In the genomic region with DNA sequence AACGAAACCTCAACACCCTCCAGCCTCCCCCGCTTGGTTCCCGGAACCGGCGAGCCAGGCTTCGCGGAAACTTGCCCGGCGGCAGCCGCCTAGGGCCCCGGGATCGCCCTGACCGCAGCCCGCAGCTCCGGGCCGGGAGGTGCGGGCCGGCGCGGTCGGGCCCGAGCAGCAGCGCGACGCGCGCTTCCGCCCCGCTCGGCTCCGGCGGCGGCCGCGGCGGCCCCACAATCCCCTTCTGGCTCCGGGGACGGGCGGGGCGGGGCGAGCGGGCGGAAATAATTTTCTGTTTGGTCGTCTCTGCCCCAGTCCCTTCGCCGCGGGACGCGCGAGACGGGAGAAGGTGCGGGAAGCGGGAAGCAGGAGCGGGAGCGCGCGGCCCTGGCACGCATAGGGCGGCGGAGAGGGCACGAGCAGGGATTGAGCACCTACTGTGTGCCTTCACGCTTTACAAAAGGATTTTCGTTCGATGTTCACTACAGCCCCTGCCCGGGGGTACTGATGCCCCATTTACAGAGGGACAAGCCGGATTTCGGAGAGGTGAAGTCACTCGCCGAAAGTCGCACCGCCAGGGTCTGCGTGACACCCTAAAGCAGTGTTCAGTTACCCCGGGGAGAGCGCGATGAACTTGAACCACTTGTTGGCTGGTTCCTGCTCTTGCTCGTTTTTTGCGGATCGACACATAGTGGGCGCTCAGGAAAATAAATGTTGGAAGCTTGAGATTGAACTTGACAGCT, we compare ENCODE assay signal across 8 cellular contexts. TPM values are rescaled to one million over a fixed set of nuclear protein-coding genes. Genes with fewer than 3 reads are reported as not detected.
DNase-seq lines count a peak whose midpoint lies in the region; ATAC-seq and TF ChIP-seq lines count a peak whose summit lies in the region.

No MANE protein-coding gene starts in this region.

- intact Hi-C loops in CD4-positive, alpha-beta T cell (cut with DNase I, micrococcal nuclease), result loop anchor here (1.0 to 2.0 kb wide), 2 partner anchors 26 to 27 kb away; no protein-coding TSS in a partner anchor
- intact Hi-C loops in head of caudate nucleus (cut with DNase I), result no loop called here

- peak overlapping the region; percentile 95 for H3K4me3 Mint-ChIP-seq in CD4-positive, alpha-beta T cell
- peak overlapping the region; percentile 96 for H3K4me3 Mint-ChIP-seq in activated naive CD8-positive, alpha-beta T cell treated with anti-CD3 and anti-CD28 coated beads for 36 hours

- H3K9me3 ChIP-seq in CD4-positive, alpha-beta T cell (ENCODE audit: control insufficient read depth, low read length), result no peaks in the 10 kb centered on the region
- H3K9me3 ChIP-seq in MM.1S (replicated peaks; ENCODE audit: insufficient read depth, low read length) (no peaks in the 10 kb centered on the region), SK-N-SH (no peaks in the 10 kb centered on the region), osteoblast (ENCODE audit: low read depth, low read length) (no peaks in the 10 kb centered on the region)

- H3K9me3 Mint-ChIP-seq in CD4-positive, alpha-beta T cell, result no peaks in the 10 kb centered on the region
- H3K9me3 Mint-ChIP-seq in activated naive CD8-positive, alpha-beta T cell treated with anti-CD3 and anti-CD28 coated beads for 36 hours, result peaks cover 4% of the 10 kb centered on the region

- peaks cover 50% of the 10 kb centered on the region for H3K4me1 Mint-ChIP-seq in CD4-positive, alpha-beta T cell (ENCODE audit: low read depth)
- H3K4me1 Mint-ChIP-seq in activated naive CD8-positive, alpha-beta T cell treated with anti-CD3 and anti-CD28 coated beads for 36 hours, result peaks cover 42% of the 10 kb centered on the region

- peak overlapping the region; percentile 97 for H3K27ac ChIP-seq in CD4-positive, alpha-beta T cell (ENCODE audit: low read depth, low read length)
- H3K27ac ChIP-seq in MM.1S (ENCODE audit: low read length), result peak overlapping the region; percentile 98
- peak overlapping the region; percentile 71 to 86 for H3K27ac ChIP-seq in SK-N-SH (ENCODE audit: low read depth in 2 of 2, low read length in 1 of 2)
- peak overlapping the region; percentile 83 for H3K27ac ChIP-seq in osteoblast (ENCODE audit: low read depth, low read length)
- H3K27ac ChIP-seq in temporal lobe (ENCODE audit: low read depth, low read length), result peak overlapping the region; percentile 85

- H3K9me2 ChIP-seq in MM.1S (replicated peaks; ENCODE audit: insufficient read depth, low read length) (no peaks in the 10 kb centered on the region), SK-N-SH (no peaks in the 10 kb centered on the region)

- H3K4me2 ChIP-seq in MM.1S (ENCODE audit: low read depth, low read length) (peak overlapping the region; percentile 89), SK-N-SH (peak overlapping the region; percentile 81), osteoblast (ENCODE audit: insufficient read depth, low read length) (peak overlapping the region; percentile 98)

- no peak for TF ChIP-seq CTCF in CD4-positive, alpha-beta T cell (IDR thresholded peaks at IDR 0.05)
- TF ChIP-seq CTCF in GM20000 (IDR thresholded peaks at IDR 0.05; ENCODE audit: extremely low read depth, missing control alignments), result no peak
- TF ChIP-seq CTCF in MM.1S (IDR thresholded peaks at IDR 0.05; ENCODE audit: low read length), result no peak
- TF ChIP-seq CTCF in SK-N-SH (IDR thresholded peaks at IDR 0.05), result no peak
- no peak for TF ChIP-seq CTCF in osteoblast (IDR thresholded peaks at IDR 0.05; ENCODE audit: extremely low read depth, low read depth, low read length)

- H3K4me3 ChIP-seq in MM.1S (ENCODE audit: low read length) (peak overlapping the region; percentile 86), SK-N-SH (ENCODE audit: low read depth in 2 of 2, low read length in 1 of 2) (peak overlapping the region; percentile 71 to 81), osteoblast (ENCODE audit: insufficient read depth, low read length) (peak overlapping the region; percentile 91)

- H3K36me3 ChIP-seq in MM.1S (replicated peaks; ENCODE audit: insufficient read depth, low read length) (no peaks in the 10 kb centered on the region), SK-N-SH (replicated peaks in 1 of 2; ENCODE audit: control insufficient read depth in 1 of 2, insufficient read depth in 2 of 2, low read length in 1 of 2) (no peaks in the 10 kb centered on the region), osteoblast (ENCODE audit: insufficient read depth, low read length) (no peaks in the 10 kb centered on the region)

- peak overlapping the region; percentile 88 for H3K27ac Mint-ChIP-seq in CD4-positive, alpha-beta T cell
- H3K27ac Mint-ChIP-seq in activated naive CD8-positive, alpha-beta T cell treated with anti-CD3 and anti-CD28 coated beads for 36 hours, result peak overlapping the region; percentile 100

- peak; percentile 33 for ATAC-seq in CD4-positive, alpha-beta T cell (ENCODE audit: poor library complexity)

- H4K20me1 ChIP-seq in MM.1S (ENCODE audit: insufficient read depth, low read length) (no peaks in the 10 kb centered on the region), SK-N-SH (ENCODE audit: insufficient read depth) (peaks cover 8% of the 10 kb centered on the region; the same call in 1 of the 2 replicates), osteoblast (ENCODE audit: insufficient read depth, low read length) (peaks cover 13% of the 10 kb centered on the region)

- H2AFZ ChIP-seq in MM.1S (ENCODE audit: low read length) (peak overlapping the region; percentile 23; the same call in 1 of the 2 replicates), SK-N-SH (ENCODE audit: low read depth) (peak overlapping the region; percentile 94), osteoblast (ENCODE audit: low read length) (peak overlapping the region; percentile 82)

- H3K27me3 Mint-ChIP-seq in CD4-positive, alpha-beta T cell, result no peaks in the 10 kb centered on the region
- no peaks in the 10 kb centered on the region for H3K27me3 Mint-ChIP-seq in activated naive CD8-positive, alpha-beta T cell treated with anti-CD3 and anti-CD28 coated beads for 36 hours

- H3K9ac ChIP-seq in MM.1S (ENCODE audit: low read length) (peak overlapping the region; percentile 93), SK-N-SH (peak overlapping the region; percentile 75)

- H3F3A ChIP-seq in MM.1S (ENCODE audit: insufficient read depth, low read length) (peaks cover 50% of the 10 kb centered on the region), SK-N-SH (replicated peaks; ENCODE audit: insufficient read depth) (peaks cover 30% of the 10 kb centered on the region)

- TF ChIP-seq RAD21 in SK-N-SH (IDR thresholded peaks at IDR 0.05; ENCODE audit: low read length), result no peak

- H3K79me2 ChIP-seq in MM.1S (ENCODE audit: low read length), result peaks cover 31% of the 10 kb centered on the region
- peaks cover 29% of the 10 kb centered on the region; the same call in 1 of the 2 replicates for H3K79me2 ChIP-seq in SK-N-SH (ENCODE audit: insufficient read depth)
- peaks cover 24% of the 10 kb centered on the region for H3K79me2 ChIP-seq in osteoblast (ENCODE audit: insufficient read depth, low read length)

- CTCF ChIA-PET in CD4-positive, alpha-beta T cell (lab: Charles Lee), result interaction anchor here (0.6 to 2.3 kb wide), 4 partner anchors 25 to 33 kb away, joined by 3 to 11 read pairs (median 4); no protein-coding TSS in a partner anchor
- CTCF ChIA-PET in SK-N-SH (lab: Yijun Ruan, JAX), result interaction anchor here (0.6 to 1.7 kb wide), 5 partner anchors 9 to 174 kb away, joined by 3 to 10 read pairs (median 4); no protein-coding TSS in a partner anchor

- peaks cover 43% of the 10 kb centered on the region for H3K36me3 Mint-ChIP-seq in CD4-positive, alpha-beta T cell (ENCODE audit: low read depth)
- H3K36me3 Mint-ChIP-seq in activated naive CD8-positive, alpha-beta T cell treated with anti-CD3 and anti-CD28 coated beads for 36 hours, result peaks cover 29% of the 10 kb centered on the region

- H3K4me1 ChIP-seq in MM.1S (ENCODE audit: low read length), result peaks cover 18% of the 10 kb centered on the region
- peaks cover 10 to 36% of the 10 kb centered on the region in 2 experiments; a peak in 2 of 4 replicates for H3K4me1 ChIP-seq in SK-N-SH (ENCODE audit: control insufficient read depth in 1 of 2, insufficient read depth in 2 of 2, low read depth in 1 of 2, low read length in 1 of 2)
- peaks cover 44% of the 10 kb centered on the region for H3K4me1 ChIP-seq in osteoblast (ENCODE audit: insufficient read depth, low read length)

- peak; percentile 62 to 80 (median 70) for DNase-seq in CD4-positive, alpha-beta T cell
- DNase-seq in GM20000 (ENCODE audit: low spot score) (peak; percentile 88), MM.1S (peak; percentile 84), SK-N-SH (peak; percentile 94), head of caudate nucleus (peak; percentile 40 to 91 (median 82)), osteoblast (ENCODE audit: insufficient read length, low spot score, missing footprints) (peak; percentile 99)
- peak; percentile 85 for DNase-seq in activated naive CD8-positive, alpha-beta T cell treated with anti-CD3 and anti-CD28 coated beads for 36 hours

- WGBS in SK-N-SH (ENCODE audit: low lambda C conversion rate), result 46% methylated on average over 15 of the region's 79 CpGs

- peak in 1 of 2 experiments; percentile 26; a peak in 1 of 4 replicates for TF ChIP-seq EP300 in SK-N-SH (IDR thresholded peaks at IDR 0.05; ENCODE audit: borderline replicate concordance in 1 of 2, low read depth in 1 of 2, low read length in 1 of 2)

- POLR2A ChIA-PET in CD4-positive, alpha-beta T cell (lab: Charles Lee), result interaction anchor here (0.7 to 7.0 kb wide), 19 partner anchors 9 to 167 kb away, joined by 3 to 180 read pairs (median 4); a partner anchor contains a TSS
- POLR2A ChIA-PET in SK-N-SH (lab: Yijun Ruan, JAX), result interaction anchor here (0.6 to 1.5 kb wide), 2 partner anchors 29 to 223 kb away, joined by 3 to 5 read pairs; a partner anchor contains a TSS

- H3K27me3 ChIP-seq in CD4-positive, alpha-beta T cell (ENCODE audit: control insufficient read depth, insufficient read depth, low read length), result no peaks in the 10 kb centered on the region
- H3K27me3 ChIP-seq in MM.1S (replicated peaks; ENCODE audit: insufficient read depth, low read length) (no peaks in the 10 kb centered on the region), SK-N-SH (ENCODE audit: insufficient read depth) (no peaks in the 10 kb centered on the region), osteoblast (ENCODE audit: insufficient read depth, low read length) (no peaks in the 10 kb centered on the region)

RNA-seq across cellular contexts. Expression of a gene that starts 2.7 kb away (rescaled TPM):
- total RNA-seq in CD4-positive, alpha-beta T cell, result 100 to 1,000 TPM; 321 to 324 TPM
- polyA plus RNA-seq in SK-N-SH (2012; rRNA removed), result 41.5 and 43.6 TPM in 2 replicates
- polyA plus RNA-seq in SK-N-SH (2012; cell fraction: cytosol; rRNA removed), result 11.5 and 18.3 TPM in 2 replicates
- 118 and 131 TPM in 2 replicates for polyA plus RNA-seq in SK-N-SH (2012; cell fraction: nucleus; rRNA removed)
- total RNA-seq in activated naive CD8-positive, alpha-beta T cell treated with anti-CD3 and anti-CD28 coated beads for 36 hours, result 100 to 1,000 TPM; 125 to 130 TPM
- total RNA-seq in osteoblast (33.3 and 44.2 TPM in 2 replicates), temporal lobe (20.4 TPM)

RNA-seq across cellular contexts. Expression of a gene that starts 27.6 kb away (rescaled TPM):
- total RNA-seq in CD4-positive, alpha-beta T cell, result under 1 TPM; 0.16 to 0.34 TPM
- polyA plus RNA-seq in SK-N-SH (2012; rRNA removed), result 2.7 and 3.1 TPM in 2 replicates
- 3.4 and 4.0 TPM in 2 replicates for polyA plus RNA-seq in SK-N-SH (2012; cell fraction: cytosol; rRNA removed)
- polyA plus RNA-seq in SK-N-SH (2012; cell fraction: nucleus; rRNA removed), result 2.8 and 4.0 TPM in 2 replicates
- 10 to 100 TPM; 33.6 to 33.7 TPM for total RNA-seq in activated naive CD8-positive, alpha-beta T cell treated with anti-CD3 and anti-CD28 coated beads for 36 hours
- total RNA-seq in osteoblast (1.2 and 2.2 TPM in 2 replicates), temporal lobe (0.49 TPM)

RNA-seq across cellular contexts. Expression of a gene that starts 27.8 kb away (rescaled TPM):
- 1 to 10 TPM; 4.7 to 5.7 TPM for total RNA-seq in CD4-positive, alpha-beta T cell
- polyA plus RNA-seq in SK-N-SH (2012; rRNA removed), result 12.9 and 16.5 TPM in 2 replicates
- 9.3 and 10.9 TPM in 2 replicates for polyA plus RNA-seq in SK-N-SH (2012; cell fraction: cytosol; rRNA removed)
- polyA plus RNA-seq in SK-N-SH (2012; cell fraction: nucleus; rRNA removed), result 5.9 and 8.6 TPM in 2 replicates
- total RNA-seq in activated naive CD8-positive, alpha-beta T cell treated with anti-CD3 and anti-CD28 coated beads for 36 hours, result 10 to 100 TPM; 54.3 to 57.4 TPM
- total RNA-seq in osteoblast (3.5 and 3.6 TPM in 2 replicates), temporal lobe (0.98 TPM)

RNA-seq across cellular contexts. Expression of a gene that starts 45.8 kb away (rescaled TPM):
- total RNA-seq in CD4-positive, alpha-beta T cell, result not detected
- polyA plus RNA-seq in SK-N-SH (2012; rRNA removed), result 24.2 and 39.8 TPM in 2 replicates
- polyA plus RNA-seq in SK-N-SH (2012; cell fraction: cytosol; rRNA removed), result 23.0 and 26.3 TPM in 2 replicates
- polyA plus RNA-seq in SK-N-SH (2012; cell fraction: nucleus; rRNA removed), result 54.1 and 67.6 TPM in 2 replicates
- under 1 TPM; 0.40 to 0.74 TPM for total RNA-seq in activated naive CD8-positive, alpha-beta T cell treated with anti-CD3 and anti-CD28 coated beads for 36 hours
- total RNA-seq in osteoblast, result 3.3 and 5.0 TPM in 2 replicates
- total RNA-seq in temporal lobe, result 11.8 TPM

RNA-seq across cellular contexts. Expression of a gene that starts 50.2 kb away (rescaled TPM):
- total RNA-seq in CD4-positive, alpha-beta T cell, result 10 to 100 TPM; 46.6 to 55.0 TPM
- polyA plus RNA-seq in SK-N-SH (2012; rRNA removed), result 480 and 533 TPM in 2 replicates
- polyA plus RNA-seq in SK-N-SH (2012; cell fraction: cytosol; rRNA removed), result 326 and 421 TPM in 2 replicates
- 286 and 336 TPM in 2 replicates for polyA plus RNA-seq in SK-N-SH (2012; cell fraction: nucleus; rRNA removed)
- total RNA-seq in activated naive CD8-positive, alpha-beta T cell treated with anti-CD3 and anti-CD28 coated beads for 36 hours, result 100 to 1,000 TPM; 284 to 288 TPM
- total RNA-seq in osteoblast, result 235 and 267 TPM in 2 replicates
- 74.7 TPM for total RNA-seq in temporal lobe

Comparison
In these comparisons a context has a peak if more than half of its experiments do, and no peak if none do; other contexts are left out.
1. Peak in every context shown above with its lines: DNase-seq, ATAC-seq, H3K4me3 ChIP-seq and H3K27ac ChIP-seq.
2. H2AFZ ChIP-seq: peak in every context shown above with its lines; median percentile 94 in SK-N-SH; 82 in osteoblast; 23 in MM.1S.
3. RNA of a gene that starts 27.6 kb away (total RNA-seq): 33.6 to 33.7 TPM in activated naive CD8-positive, alpha-beta T cell treated with anti-CD3 and anti-CD28 coated beads for 36 hours; 1.2 to 2.2 TPM in osteoblast, 0.49 TPM in temporal lobe (single experiment) and 0.16 to 0.34 TPM in CD4-positive, alpha-beta T cell; every median in the first group is over 10 times any median in the second.
4. RNA of a gene that starts 27.8 kb away (total RNA-seq): 54.3 to 57.4 TPM in activated naive CD8-positive, alpha-beta T cell treated with anti-CD3 and anti-CD28 coated beads for 36 hours; 4.7 to 5.7 TPM in CD4-positive, alpha-beta T cell, 3.5 to 3.6 TPM in osteoblast and 0.98 TPM in temporal lobe (single experiment); every median in the first group is over 4 times any median in the second.